In the genomic region with DNA sequence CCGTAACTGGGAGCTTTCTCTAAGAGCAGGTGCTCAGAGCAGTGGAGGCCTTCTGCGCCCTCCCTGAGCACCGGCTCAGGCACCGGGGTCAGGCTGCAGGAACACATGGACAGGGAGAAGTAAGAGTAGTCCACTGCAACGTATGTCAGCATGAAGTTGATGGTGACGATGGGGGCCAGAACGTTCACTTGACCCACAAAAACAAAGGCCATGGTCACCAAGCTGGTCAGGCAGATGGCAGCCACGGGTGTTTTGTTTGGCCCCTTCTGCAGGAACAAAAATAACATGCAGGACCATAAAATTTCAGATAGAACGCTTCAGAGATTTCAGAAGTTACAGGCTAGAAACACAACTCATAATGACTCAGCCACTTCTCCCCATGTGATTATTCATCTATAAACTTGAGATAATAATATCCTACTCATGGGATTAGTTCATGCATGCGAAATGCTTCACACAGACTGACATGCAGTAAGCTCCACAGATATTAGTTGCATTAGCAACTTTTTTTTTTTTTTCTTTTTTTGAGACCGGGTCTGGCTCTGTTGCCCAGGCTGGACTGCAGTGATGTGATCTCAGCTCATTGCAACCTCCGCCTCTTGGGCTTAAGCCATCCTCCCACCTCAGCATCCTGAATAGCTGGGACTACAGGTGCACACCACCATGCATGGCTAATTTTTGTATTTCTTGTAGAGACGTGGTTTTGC, we compare ENCODE assay signal across 8 cellular contexts.
DNase-seq lines count a peak whose midpoint lies in the region; ATAC-seq and TF ChIP-seq lines count a peak whose summit lies in the region.

No MANE protein-coding gene starts in this region.

- peaks cover 3% of the 10 kb centered on the region for H3K9me3 Mint-ChIP-seq in activated naive CD4-positive, alpha-beta T cell treated with anti-CD3 and anti-CD28 coated beads, Interleukin-2, amount 10 ng/mL, durations not matched to agents 7 days and 5 days

- peaks cover 4% of the 10 kb centered on the region for H3K36me3 Mint-ChIP-seq in activated naive CD4-positive, alpha-beta T cell treated with anti-CD3 and anti-CD28 coated beads, Interleukin-2, amount 10 ng/mL, durations not matched to agents 7 days and 5 days

- ATAC-seq in GM19023 (IDR thresholded peaks at IDR 0.05; ENCODE audit: unreplicated experiment): peak; percentile 37
- peak; percentile 45 for ATAC-seq in HG03442 (IDR thresholded peaks at IDR 0.05; ENCODE audit: unreplicated experiment)
- no peak for ATAC-seq in HG03025 (IDR thresholded peaks at IDR 0.05; ENCODE audit: low FRiP score, unreplicated experiment)

- no peak for TF ChIP-seq CTCF in epithelial cell of esophagus (IDR thresholded peaks at IDR 0.05; ENCODE audit: insufficient read depth, low read depth, low read length, missing control alignments)

- H3K4me1 Mint-ChIP-seq in activated naive CD4-positive, alpha-beta T cell treated with anti-CD3 and anti-CD28 coated beads, Interleukin-2, amount 10 ng/mL, durations not matched to agents 7 days and 5 days: peaks cover 13% of the 10 kb centered on the region

- peaks cover 29% of the 10 kb centered on the region for H3K27me3 Mint-ChIP-seq in activated naive CD4-positive, alpha-beta T cell treated with anti-CD3 and anti-CD28 coated beads, Interleukin-2, amount 10 ng/mL, durations not matched to agents 7 days and 5 days

- H3K27ac Mint-ChIP-seq in activated naive CD4-positive, alpha-beta T cell treated with anti-CD3 and anti-CD28 coated beads, Interleukin-2, amount 10 ng/mL, durations not matched to agents 7 days and 5 days: no peak overlapping the region

- in situ Hi-C loops in ACHN (cut with HindIII; ENCODE audit: low pct_ligation_motif_present, low pct_unique_long_range_greater_than_20kb, low sequenced_read_pairs): no loop called here

- no peak overlapping the region for H3K4me3 ChIP-seq in epithelial cell of esophagus (ENCODE audit: low read length)

- no peak overlapping the region for H3K4me3 Mint-ChIP-seq in activated naive CD4-positive, alpha-beta T cell treated with anti-CD3 and anti-CD28 coated beads, Interleukin-2, amount 10 ng/mL, durations not matched to agents 7 days and 5 days

- DNase-seq in ACHN (peak; percentile 84), epithelial cell of esophagus (ENCODE audit: low read depth) (peak; percentile 90), NCI-H1930 (lab: John Stamatoyannopoulos, UW) (no peak), ecto neural progenitor cell (ENCODE audit: low spot score) (no peak)
- DNase-seq in activated naive CD4-positive, alpha-beta T cell treated with anti-CD3 and anti-CD28 coated beads, Interleukin-2, amount 10 ng/mL, durations not matched to agents 7 days and 5 days: no peak

- CTCF ChIA-PET in activated naive CD4-positive, alpha-beta T cell treated with anti-CD3 and anti-CD28 coated beads, Interleukin-2, amount 10 ng/mL, durations not matched to agents 7 days and 5 days (lab: Charles Lee): interaction anchor here (1.2 kb wide), 1 partner anchor 94 kb away, joined by 3 read pairs; no protein-coding TSS in a partner anchor

Comparison
In these comparisons a context has a peak if more than half of its experiments do, and no peak if none do; other contexts are left out.
1. DNase-seq: peak in ACHN (single experiment) and epithelial cell of esophagus (single experiment); none in NCI-H1930 (0 of 2), ecto neural progenitor cell (single experiment) and activated naive CD4-positive, alpha-beta T cell treated with anti-CD3 and anti-CD28 coated beads, Interleukin-2, amount 10 ng/mL, durations not matched to agents 7 days and 5 days (single experiment).